1 cellular context compared by ENCODE assay signal in the genomic region with DNA sequence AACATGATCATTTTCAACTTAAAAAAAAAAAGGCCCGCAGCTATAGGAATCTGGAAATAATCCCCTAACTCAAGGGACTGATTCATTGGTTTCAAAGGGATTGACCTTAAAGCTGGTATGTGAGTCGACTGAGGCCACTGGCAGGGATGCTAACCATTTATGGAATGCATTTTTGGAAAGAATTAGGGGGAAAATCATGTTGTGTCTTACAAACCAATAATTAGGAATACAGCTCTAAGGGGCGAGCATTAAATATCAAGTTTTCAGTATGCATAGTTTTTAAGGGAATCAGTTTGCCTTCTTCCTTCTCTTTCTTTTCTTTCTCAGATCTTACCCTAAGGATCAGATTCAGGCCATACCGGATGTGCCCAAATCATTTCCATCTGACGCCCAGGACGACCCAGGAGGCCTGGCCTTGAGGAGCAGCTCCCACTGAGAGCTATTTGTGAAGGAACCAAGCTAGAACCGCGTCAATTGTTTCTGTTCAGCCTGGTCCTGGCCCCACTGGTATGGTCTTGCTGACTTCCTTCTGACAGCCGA.
TF ChIP-seq lines count a peak whose summit lies in the region.

No MANE protein-coding gene starts in this region.

TF ChIP-seq in IMR-90, 13 proteins besides CTCF, POLR2A, EP300 and RAD21 (continued from another document):
- TF ChIP-seq ELK1 (IDR thresholded peaks at IDR 0.05; ENCODE audit: borderline replicate concordance, low read depth, low read length) (no peak), MAFK (IDR thresholded peaks at IDR 0.05; ENCODE audit: low read depth, low read length) (no peak), MAZ (IDR thresholded peaks at IDR 0.05; ENCODE audit: borderline replicate concordance, low read depth, low read length) (no peak), RFX5 (IDR thresholded peaks at IDR 0.05; ENCODE audit: low read depth, low read length) (no peak), MXI1 (IDR thresholded peaks at IDR 0.05; ENCODE audit: borderline replicate concordance, low read depth, low read length) (no peak)
